In genomic region chr2:161423351-161424178, GRCh38 we compare ENCODE assay signal across 10 cellular contexts. TPM values are rescaled to one million over a fixed set of nuclear protein-coding genes. Genes with fewer than 3 reads are reported as not detected.
DNase-seq lines count a peak whose midpoint lies in the region; ATAC-seq and TF ChIP-seq lines count a peak whose summit lies in the region.
"Had no signal": no experiment of that assay in that cellular context is flagged by ENCODE, and none has a peak within 500 bp of the region (broad histone marks: within the 10 kb centered on the region; RNA-seq: fewer than 3 reads in every experiment).

No MANE protein-coding gene starts in this region.

- peak; percentile 60 for ATAC-seq in left lobe of liver
- ATAC-seq: A549 had no signal

- peaks cover 98% of the 10 kb centered on the region for H3K27me3 Mint-ChIP-seq in brain

- H3K4me1 Mint-ChIP-seq in brain = peaks cover 35% of the 10 kb centered on the region

- H3K27ac ChIP-seq in temporal lobe (ENCODE audit: low read depth, low read length) = peak overlapping the region; percentile 18
- H3K27ac ChIP-seq: A549, epithelial cell of prostate had no signal

- peaks cover 4 to 35% (median 15%) of the 10 kb centered on the region in 5 experiments for H3K9me3 Mint-ChIP-seq in brain

- peak; percentile 65 for DNase-seq in NCI-H2227 (lab: John Stamatoyannopoulos, UW; ENCODE audit: unreplicated experiment)
- no peak for DNase-seq in NCI-H2227 treated with DMSO at 0.1 percent for 48 hours (lab: John Stamatoyannopoulos, UW)
- DNase-seq in left lobe of liver (ENCODE audit: low spot score) = no peak
- DNase-seq in cerebellum (ENCODE audit: low spot score) = no peak
- no peak for DNase-seq in 8988T
- no peak for DNase-seq in NCI-H69 (lab: John Stamatoyannopoulos, UW)

- no peaks in the 10 kb centered on the region for H3K36me3 Mint-ChIP-seq in brain

- H3K27ac Mint-ChIP-seq in brain = peak overlapping the region in 2 of 5 experiments; percentile 79 to 98

- H3K4me3 Mint-ChIP-seq in brain = peak overlapping the region; percentile 74 to 90 (median 80)

- TF ChIP-seq CTCF in brain (conservative IDR thresholded peaks at IDR 0.05) = no peak

RNA-seq across cellular contexts. Expression of gene TBR1, which starts 7.5 kb away (rescaled TPM):
- polyA plus RNA-seq in brain (ENCODE audit: insufficient read depth, low read depth, low replicate concordance) = 9.4 TPM
- total RNA-seq in left lobe of liver (not detected), temporal lobe (95.6 TPM), cerebellum (0.64 TPM)

Comparison
In these comparisons a context has a peak if more than half of its experiments do, and no peak if none do; other contexts are left out.
1. RNA of gene TBR1, which starts 7.5 kb away (total RNA-seq): 95.6 TPM in temporal lobe (single experiment); 0.64 TPM in cerebellum (single experiment) and not detected in left lobe of liver (single experiment); every median in the first group is over 10 times any median in the second.